1 cellular context compared by ENCODE assay signal in genomic region chr5:81763294-81763928, GRCh38.
TF ChIP-seq lines count a peak whose summit lies in the region.

No MANE protein-coding gene starts in this region.

TF ChIP-seq in K562, 482 proteins besides CTCF, POLR2A, EP300 and RAD21 (continues in another document):
- TF ChIP-seq, protein P1, sequence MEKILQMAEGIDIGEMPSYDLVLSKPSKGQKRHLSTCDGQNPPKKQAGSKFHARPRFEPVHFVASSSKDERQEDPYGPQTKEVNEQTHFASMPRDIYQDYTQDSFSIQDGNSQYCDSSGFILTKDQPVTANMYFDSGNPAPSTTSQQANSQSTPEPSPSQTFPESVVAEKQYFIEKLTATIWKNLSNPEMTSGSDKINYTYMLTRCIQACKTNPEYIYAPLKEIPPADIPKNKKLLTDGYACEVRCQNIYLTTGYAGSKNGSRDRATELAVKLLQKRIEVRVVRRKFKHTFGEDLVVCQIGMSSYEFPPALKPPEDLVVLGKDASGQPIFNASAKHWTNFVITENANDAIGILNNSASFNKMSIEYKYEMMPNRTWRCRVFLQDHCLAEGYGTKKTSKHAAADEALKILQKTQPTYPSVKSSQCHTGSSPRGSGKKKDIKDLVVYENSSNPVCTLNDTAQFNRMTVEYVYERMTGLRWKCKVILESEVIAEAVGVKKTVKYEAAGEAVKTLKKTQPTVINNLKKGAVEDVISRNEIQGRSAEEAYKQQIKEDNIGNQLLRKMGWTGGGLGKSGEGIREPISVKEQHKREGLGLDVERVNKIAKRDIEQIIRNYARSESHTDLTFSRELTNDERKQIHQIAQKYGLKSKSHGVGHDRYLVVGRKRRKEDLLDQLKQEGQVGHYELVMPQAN (IDR thresholded peaks at IDR 0.05; ENCODE audit: borderline replicate concordance): no peak
- no peak for TF ChIP-seq PCBP2 (IDR thresholded peaks at IDR 0.05; ENCODE audit: low read depth, low read length, poor library complexity, severe bottlenecking)
- TF ChIP-seq TEAD2 (tag; IDR thresholded peaks at IDR 0.05): no peak
- TF ChIP-seq COPS2 (conservative IDR thresholded peaks at IDR 0.05): no peak
- TF ChIP-seq HMG20A (CRISPR knock-in tag; conservative IDR thresholded peaks at IDR 0.05): no peak
- no peak for TF ChIP-seq NONO (IDR thresholded peaks at IDR 0.05; ENCODE audit: low read depth in 2 of 2, low read length in 1 of 2)
- TF ChIP-seq GABPB1 (CRISPR knock-in tag; IDR thresholded peaks at IDR 0.05): no peak
- no peak for TF ChIP-seq TAF9B (IDR thresholded peaks at IDR 0.05; ENCODE audit: partially characterized antibody)
- TF ChIP-seq ZNF639 (CRISPR knock-in tag; conservative IDR thresholded peaks at IDR 0.05 in 1 of 2, IDR thresholded peaks at IDR 0.05 in 1 of 2): no peak
- TF ChIP-seq TEAD1 (CRISPR knock-in tag; IDR thresholded peaks at IDR 0.05): no peak
- no peak for TF ChIP-seq TFAM (CRISPR knock-in tag; conservative IDR thresholded peaks at IDR 0.05)
- TF ChIP-seq HDAC2 (IDR thresholded peaks at IDR 0.05): peak; percentile 76; the same call in 1 of the 2 replicates
- TF ChIP-seq ZNF316 (IDR thresholded peaks at IDR 0.05): peak; percentile 45
- TF ChIP-seq, protein P2, sequence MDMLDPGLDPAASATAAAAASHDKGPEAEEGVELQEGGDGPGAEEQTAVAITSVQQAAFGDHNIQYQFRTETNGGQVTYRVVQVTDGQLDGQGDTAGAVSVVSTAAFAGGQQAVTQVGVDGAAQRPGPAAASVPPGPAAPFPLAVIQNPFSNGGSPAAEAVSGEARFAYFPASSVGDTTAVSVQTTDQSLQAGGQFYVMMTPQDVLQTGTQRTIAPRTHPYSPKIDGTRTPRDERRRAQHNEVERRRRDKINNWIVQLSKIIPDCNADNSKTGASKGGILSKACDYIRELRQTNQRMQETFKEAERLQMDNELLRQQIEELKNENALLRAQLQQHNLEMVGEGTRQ (CRISPR knock-in tag; IDR thresholded peaks at IDR 0.05): no peak
- no peak for TF ChIP-seq TOE1 (IDR thresholded peaks at IDR 0.05; ENCODE audit: borderline replicate concordance)
- no peak for TF ChIP-seq TOE1 (CRISPR knock-in tag; IDR thresholded peaks at IDR 0.05; ENCODE audit: borderline replicate concordance, low read depth)
- TF ChIP-seq, protein P3, sequence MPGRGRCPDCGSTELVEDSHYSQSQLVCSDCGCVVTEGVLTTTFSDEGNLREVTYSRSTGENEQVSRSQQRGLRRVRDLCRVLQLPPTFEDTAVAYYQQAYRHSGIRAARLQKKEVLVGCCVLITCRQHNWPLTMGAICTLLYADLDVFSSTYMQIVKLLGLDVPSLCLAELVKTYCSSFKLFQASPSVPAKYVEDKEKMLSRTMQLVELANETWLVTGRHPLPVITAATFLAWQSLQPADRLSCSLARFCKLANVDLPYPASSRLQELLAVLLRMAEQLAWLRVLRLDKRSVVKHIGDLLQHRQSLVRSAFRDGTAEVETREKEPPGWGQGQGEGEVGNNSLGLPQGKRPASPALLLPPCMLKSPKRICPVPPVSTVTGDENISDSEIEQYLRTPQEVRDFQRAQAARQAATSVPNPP (IDR thresholded peaks at IDR 0.05; ENCODE audit: borderline replicate concordance, insufficient read depth, insufficient read length): no peak
- 0 out of 2 replicates have a peak, but pooled peaks have one; percentile 57 for TF ChIP-seq SMARCA4 (IDR thresholded peaks at IDR 0.05)
- TF ChIP-seq ARID1B (IDR thresholded peaks at IDR 0.05): peak; percentile 84
- no peak for TF ChIP-seq MCM2 (IDR thresholded peaks at IDR 0.05; ENCODE audit: low read depth)
- no peak for TF ChIP-seq PURB (CRISPR knock-in tag; IDR thresholded peaks at IDR 0.05; ENCODE audit: low read depth)
- no peak for TF ChIP-seq CAMTA2 (CRISPR knock-in tag; conservative IDR thresholded peaks at IDR 0.05)
- TF ChIP-seq GTF2A2 (tag; IDR thresholded peaks at IDR 0.05): no peak
- TF ChIP-seq SIRT6 (IDR thresholded peaks at IDR 0.05; ENCODE audit: low read depth, low read length): no peak
- no peak for TF ChIP-seq ZBTB9 (CRISPR knock-in tag; IDR thresholded peaks at IDR 0.05)
- no peak for TF ChIP-seq SRSF7 (optimal IDR thresholded peaks at IDR 0.05; ENCODE audit: low read depth, low read length)
- no peak for TF ChIP-seq CREB5 (CRISPR knock-in tag; IDR thresholded peaks at IDR 0.05)
- TF ChIP-seq RUNX1 (IDR thresholded peaks at IDR 0.05; ENCODE audit: low read depth): no peak
- TF ChIP-seq CBX2 (IDR thresholded peaks at IDR 0.05; ENCODE audit: insufficient read depth, low read length, poor library complexity, severe bottlenecking): no peak
- TF ChIP-seq TCFL5 (CRISPR knock-in tag; conservative IDR thresholded peaks at IDR 0.05): no peak
- TF ChIP-seq ETV5 (CRISPR knock-in tag; IDR thresholded peaks at IDR 0.05; ENCODE audit: low read depth): no peak
- TF ChIP-seq KDM5B (IDR thresholded peaks at IDR 0.05; ENCODE audit: insufficient replicate concordance, low read depth, low read length): no peak
- no peak for TF ChIP-seq GABPB2 (CRISPR knock-in tag; conservative IDR thresholded peaks at IDR 0.05)
- TF ChIP-seq, protein P4, sequence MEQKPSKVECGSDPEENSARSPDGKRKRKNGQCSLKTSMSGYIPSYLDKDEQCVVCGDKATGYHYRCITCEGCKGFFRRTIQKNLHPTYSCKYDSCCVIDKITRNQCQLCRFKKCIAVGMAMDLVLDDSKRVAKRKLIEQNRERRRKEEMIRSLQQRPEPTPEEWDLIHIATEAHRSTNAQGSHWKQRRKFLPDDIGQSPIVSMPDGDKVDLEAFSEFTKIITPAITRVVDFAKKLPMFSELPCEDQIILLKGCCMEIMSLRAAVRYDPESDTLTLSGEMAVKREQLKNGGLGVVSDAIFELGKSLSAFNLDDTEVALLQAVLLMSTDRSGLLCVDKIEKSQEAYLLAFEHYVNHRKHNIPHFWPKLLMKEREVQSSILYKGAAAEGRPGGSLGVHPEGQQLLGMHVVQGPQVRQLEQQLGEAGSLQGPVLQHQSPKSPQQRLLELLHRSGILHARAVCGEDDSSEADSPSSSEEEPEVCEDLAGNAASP (IDR thresholded peaks at IDR 0.05): no peak
- TF ChIP-seq TRIM24 (IDR thresholded peaks at IDR 0.05): peak; percentile 16 to 44; a peak in 1 of 4 replicates
- TF ChIP-seq RBBP5 (IDR thresholded peaks at IDR 0.05; ENCODE audit: borderline replicate concordance, insufficient read depth, low read length, poor library complexity, severe bottlenecking): no peak
- no peak for TF ChIP-seq FOXK1 (CRISPR knock-in tag; IDR thresholded peaks at IDR 0.05; ENCODE audit: borderline replicate concordance)
- peak; percentile 50; the same call in 1 of the 2 replicates for TF ChIP-seq KLF16 (IDR thresholded peaks at IDR 0.05)
- no peak for TF ChIP-seq EHMT2 (IDR thresholded peaks at IDR 0.05)
- no peak for TF ChIP-seq RFX5 (IDR thresholded peaks at IDR 0.05; ENCODE audit: low read depth, low read length)
- TF ChIP-seq FUS (optimal IDR thresholded peaks at IDR 0.05; ENCODE audit: low read depth, low read length): no peak
- TF ChIP-seq RBM22 (IDR thresholded peaks at IDR 0.05; ENCODE audit: low read depth, low read length, poor library complexity, severe bottlenecking): no peak
- no peak for TF ChIP-seq NELFE (IDR thresholded peaks at IDR 0.05; ENCODE audit: insufficient read depth, insufficient read length)
- TF ChIP-seq ZFX (CRISPR knock-in tag; IDR thresholded peaks at IDR 0.05): no peak
- no peak for TF ChIP-seq ZNF384 (IDR thresholded peaks at IDR 0.05; ENCODE audit: low read depth, low read length)
- no peak for TF ChIP-seq ASH1L (IDR thresholded peaks at IDR 0.05; ENCODE audit: borderline replicate concordance, low read depth, partially characterized antibody)
- TF ChIP-seq NFIC (IDR thresholded peaks at IDR 0.05): peak; percentile 52
- TF ChIP-seq ESRRB (CRISPR knock-in tag; IDR thresholded peaks at IDR 0.05; ENCODE audit: borderline replicate concordance): no peak
- no peak for TF ChIP-seq CREB3 (tag; conservative IDR thresholded peaks at IDR 0.05; ENCODE audit: low read depth)
- TF ChIP-seq ERF (CRISPR knock-in tag; IDR thresholded peaks at IDR 0.05): no peak
- TF ChIP-seq SMARCE1 (IDR thresholded peaks at IDR 0.05): peak; percentile 46; the same call in 1 of the 2 replicates
